Comparison of ENCODE assay signal across 9 cellular contexts in the genomic region with DNA sequence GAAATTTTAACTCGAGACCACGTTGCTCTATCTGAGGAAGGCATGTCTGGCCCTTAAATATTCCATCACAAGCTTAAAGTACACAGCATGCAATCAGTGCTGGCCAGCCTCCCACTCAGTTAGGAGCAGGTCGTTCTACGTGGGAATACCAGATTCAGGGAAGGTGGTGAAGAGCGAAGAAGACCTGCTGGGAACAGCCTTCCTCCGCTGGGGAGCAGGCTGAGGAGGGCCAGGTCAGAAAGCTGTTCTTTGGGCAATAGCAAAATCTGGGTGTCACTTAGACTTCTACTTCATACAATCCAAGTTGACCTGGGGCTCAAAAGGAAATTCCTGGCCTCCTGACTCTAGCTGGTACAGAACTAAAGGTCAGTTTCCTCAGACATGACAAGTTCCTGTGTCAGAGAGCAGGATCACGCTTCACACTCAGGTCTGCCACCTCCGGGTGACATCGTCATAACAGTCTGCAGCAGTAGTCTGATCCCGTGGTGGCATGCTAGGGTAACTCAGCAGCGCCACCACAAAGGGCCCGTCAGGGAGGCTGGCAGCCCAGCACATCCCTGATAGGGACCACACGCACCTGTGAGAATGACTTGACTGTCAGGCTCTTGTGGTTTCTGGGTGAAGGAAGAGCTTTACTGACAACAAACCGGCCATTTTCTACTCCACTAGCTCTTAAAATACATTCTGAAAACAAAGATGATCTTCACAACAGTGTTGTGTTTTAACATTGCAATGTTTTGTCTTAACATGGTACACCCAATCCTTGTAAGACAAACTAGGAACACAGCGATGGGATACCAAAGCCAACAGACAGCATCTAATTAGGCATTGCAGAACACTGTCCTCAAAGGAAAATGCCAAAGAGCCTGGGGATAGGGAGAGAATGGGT. TPM values are rescaled to one million over a fixed set of nuclear protein-coding genes. Genes with fewer than 3 reads are reported as not detected.
A peak's percentile ranks its signal among the peaks of the same experiment; 100 is the strongest.
DNase-seq lines count a peak whose midpoint lies in the region; ATAC-seq, FAIRE-seq and TF ChIP-seq lines count a peak whose summit lies in the region.
"Had no signal": no experiment of that assay in that cellular context is flagged by ENCODE, and none has a peak within 500 bp of the region (broad histone marks: within the 10 kb centered on the region; RNA-seq: fewer than 3 reads in every experiment).

No MANE protein-coding gene starts in this region.

- H4K20me1 ChIP-seq in GM23338 (replicated peaks; ENCODE audit: insufficient read depth), result no peaks in the 10 kb centered on the region

- no peaks in the 10 kb centered on the region for H3F3A ChIP-seq in GM23338 (replicated peaks; ENCODE audit: low read depth)

- H3K27me3 Mint-ChIP-seq in GM23338 (ENCODE audit: insufficient read depth, low read depth, poor library complexity), result no peaks in the 10 kb centered on the region

- H3K9me2 ChIP-seq in GM23338 (ENCODE audit: insufficient read depth), result peaks cover 12% of the 10 kb centered on the region; the same call in 1 of the 2 replicates

- no peaks in the 10 kb centered on the region for H3K36me3 Mint-ChIP-seq in GM23338 (ENCODE audit: low read depth)

- peak; percentile 96 for ATAC-seq in GM23338
- no peak for ATAC-seq in HG02852 (IDR thresholded peaks at IDR 0.05; ENCODE audit: unreplicated experiment)

- TF ChIP-seq POLR2A in GM12892 (IDR thresholded peaks at IDR 0.05; ENCODE audit: low read depth, low read length), result no peak

- peak; percentile 85 for FAIRE-seq in GM12892 (lab: Jason Lieb, UNC)

- H3K79me2 ChIP-seq in GM23338 (replicated peaks; ENCODE audit: insufficient read depth), result no peaks in the 10 kb centered on the region

- no peaks in the 10 kb centered on the region for H3K9me3 Mint-ChIP-seq in GM23338

- H3K4me3 ChIP-seq in GM23338, result no peak overlapping the region
- H3K4me3 ChIP-seq: SJSA1 had no signal

- DNase-seq in GM12892 (ENCODE audit: insufficient read length) (no peak), GM23338 (ENCODE audit: low spot score) (peak; percentile 59), iPS-NIHi11 (ENCODE audit: low spot score) (peak; percentile 64), NCI-H2227 treated with DMSO at 0.1 percent for 48 hours (lab: John Stamatoyannopoulos, UW) (no peak)
- peak; percentile 21 to 24 for DNase-seq in activated CD8-positive, alpha-beta memory T cell treated with anti-CD3 and anti-CD28 coated beads for 1 hour (ENCODE audit: extremely low read depth in 1 of 2, low read depth in 1 of 2)
- DNase-seq in stimulated activated naive CD4-positive, alpha-beta T cell treated with Interleukin-2 at 50 U/mL for 16 hours (lab: John Stamatoyannopoulos, UW), result peak; percentile 35

- no peak overlapping the region for H3K27ac ChIP-seq in GM23338 (ENCODE audit: low read depth)
- H3K27ac ChIP-seq: SJSA1 had no signal

- H3K27me3 ChIP-seq in GM23338 (ENCODE audit: insufficient read depth), result no peaks in the 10 kb centered on the region
- H3K27me3 ChIP-seq: SJSA1 had no signal

- no peak overlapping the region for H3K4me3 Mint-ChIP-seq in GM23338

- no peaks in the 10 kb centered on the region for H3K36me3 ChIP-seq in GM23338 (ENCODE audit: insufficient read depth)
- H3K36me3 ChIP-seq: SJSA1 had no signal

- H3K4me2 ChIP-seq in GM23338, result no peak overlapping the region

- TF ChIP-seq CTCF in GM23338 (conservative IDR thresholded peaks at IDR 0.05; ENCODE audit: low read depth in 2 of 2) (peak; percentile 23 to 64; a peak in 3 of 4 replicates), LNCAP (IDR thresholded peaks at IDR 0.05) (peak; percentile 56)

- no peak overlapping the region for H3K27ac Mint-ChIP-seq in GM23338

- H3K4me1 ChIP-seq in GM23338 (ENCODE audit: insufficient read depth), result no peaks in the 10 kb centered on the region
- H3K4me1 ChIP-seq: SJSA1 had no signal

- peaks cover 8% of the 10 kb centered on the region for H3K4me1 Mint-ChIP-seq in GM23338

- no peak overlapping the region for H2AFZ ChIP-seq in GM23338

TF ChIP-seq in GM23338, 12 proteins besides CTCF, POLR2A, EP300 and RAD21:
- TF ChIP-seq, protein P1, sequence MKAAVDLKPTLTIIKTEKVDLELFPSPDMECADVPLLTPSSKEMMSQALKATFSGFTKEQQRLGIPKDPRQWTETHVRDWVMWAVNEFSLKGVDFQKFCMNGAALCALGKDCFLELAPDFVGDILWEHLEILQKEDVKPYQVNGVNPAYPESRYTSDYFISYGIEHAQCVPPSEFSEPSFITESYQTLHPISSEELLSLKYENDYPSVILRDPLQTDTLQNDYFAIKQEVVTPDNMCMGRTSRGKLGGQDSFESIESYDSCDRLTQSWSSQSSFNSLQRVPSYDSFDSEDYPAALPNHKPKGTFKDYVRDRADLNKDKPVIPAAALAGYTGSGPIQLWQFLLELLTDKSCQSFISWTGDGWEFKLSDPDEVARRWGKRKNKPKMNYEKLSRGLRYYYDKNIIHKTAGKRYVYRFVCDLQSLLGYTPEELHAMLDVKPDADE (IDR thresholded peaks at IDR 0.05), result no peak
- TF ChIP-seq JUNB (IDR thresholded peaks at IDR 0.05; ENCODE audit: unreplicated experiment) (no peak), ZNF331 (CRISPR knock-in tag; IDR thresholded peaks at IDR 0.05; ENCODE audit: low read depth) (no peak), ZNF114 (CRISPR knock-in tag; IDR thresholded peaks at IDR 0.05) (no peak), NANOG (IDR thresholded peaks at IDR 0.05; ENCODE audit: borderline replicate concordance) (no peak), POLR2AphosphoS5 (IDR thresholded peaks at IDR 0.05; ENCODE audit: low read depth) (no peak), EZH2phosphoT487 (IDR thresholded peaks at IDR 0.05; ENCODE audit: unreplicated experiment) (no peak), CREB1 (CRISPR knock-in tag; IDR thresholded peaks at IDR 0.05; ENCODE audit: low read depth) (no peak), EZH2 (IDR thresholded peaks at IDR 0.05; ENCODE audit: low read depth, unreplicated experiment) (no peak), REST (IDR thresholded peaks at IDR 0.05; ENCODE audit: unreplicated experiment) (no peak), STAT1 (IDR thresholded peaks at IDR 0.05; ENCODE audit: unreplicated experiment) (no peak)

RNA-seq across cellular contexts. Expression of gene NAPG, which starts 35.2 kb away (rescaled TPM):
- 25.1 TPM for polyA plus RNA-seq in GM12892 (2012; ENCODE audit: missing spikeins)
- 40.1 and 46.2 TPM in 2 replicates for total RNA-seq in GM23338 (2014; rRNA removed; shearing (Covaris generic))
- 25.4 and 26.8 TPM in 2 replicates for polyA plus RNA-seq in GM23338 (2016; fragmentation: Nextera tagmentation; extraction: Ambion mirVana)

RNA-seq across cellular contexts. Expression of gene APCDD1, which starts 36.2 kb away (rescaled TPM):
- polyA plus RNA-seq in GM12892 (2012; ENCODE audit: missing spikeins), result not detected
- 0.97 and 1.0 TPM in 2 replicates for total RNA-seq in GM23338 (2014; rRNA removed; shearing (Covaris generic))
- 0.31 and 0.61 TPM in 2 replicates for polyA plus RNA-seq in GM23338 (2016; fragmentation: Nextera tagmentation; extraction: Ambion mirVana)
- total RNA-seq: SJSA1 had no signal

Comparison
In these comparisons a context has a peak if more than half of its experiments do, and no peak if none do; other contexts are left out.
1. DNase-seq: peak in GM23338 (single experiment), activated CD8-positive, alpha-beta memory T cell treated with anti-CD3 and anti-CD28 coated beads for 1 hour (2 of 2), iPS-NIHi11 (single experiment) and stimulated activated naive CD4-positive, alpha-beta T cell treated with Interleukin-2 at 50 U/mL for 16 hours (single experiment); none in GM12892 (single experiment) and NCI-H2227 treated with DMSO at 0.1 percent for 48 hours (single experiment).